In the genomic region with DNA sequence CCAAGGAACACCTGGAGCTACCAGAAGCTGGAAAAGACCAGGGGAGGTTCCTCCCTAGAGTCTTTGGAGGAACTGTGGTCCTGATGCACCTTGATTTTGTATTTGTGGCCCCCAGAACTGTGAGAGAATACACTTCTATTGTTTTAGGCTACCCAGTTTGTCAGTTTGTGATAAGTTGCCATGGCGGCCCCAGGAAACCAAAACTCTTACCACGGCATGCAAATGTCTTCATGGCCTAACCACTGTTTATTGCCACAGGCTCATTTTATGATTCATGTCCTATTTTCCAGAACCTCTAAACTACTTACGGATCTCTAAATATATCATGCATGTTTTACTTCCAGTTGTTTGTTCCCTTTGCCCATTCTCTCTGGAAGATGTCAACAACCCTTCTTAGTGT, we compare ENCODE assay signal across 30 cellular contexts.
"Had no signal": no experiment of that assay in that cellular context is flagged by ENCODE, and none has a peak within 500 bp of the region (broad histone marks: within the 10 kb centered on the region; RNA-seq: fewer than 3 reads in every experiment).

No MANE protein-coding gene starts in this region.

- H3K4me2 ChIP-seq: KMS-11, PC-9 had no signal

- H3K9ac ChIP-seq: KMS-11 had no signal

- H3K36me3 Mint-ChIP-seq: activated naive CD4-positive, alpha-beta T cell treated with anti-CD3 and anti-CD28 coated beads, Interleukin-2, amount 50 U/mL, for 24 hours; activated naive CD8-positive, alpha-beta T cell treated with anti-CD3 and anti-CD28 coated beads, Interleukin-2, amount 10 ng/mL, durations not matched to agents 7 days and 5 days; WTC11 had no signal

- ATAC-seq: activated CD4-positive, alpha-beta T cell treated with anti-CD3 and anti-CD28 coated beads for 36 hours; activated CD4-positive, CD25-positive, alpha-beta regulatory T cell treated with anti-CD3 and anti-CD28 coated beads, Interleukin-2, amount 50 U/mL, for 24 hours; activated CD8-positive, alpha-beta T cell treated with anti-CD3 and anti-CD28 coated beads, Interleukin-2, amount 10 ng/mL, durations not matched to agents 7 days and 5 days; WTC11 had no signal

- H3K27ac ChIP-seq: ascending aorta, cardiac muscle cell, KMS-11, PC-9 had no signal

- H3K4me1 Mint-ChIP-seq: activated CD4-positive, alpha-beta T cell treated with anti-CD3 and anti-CD28 coated beads for 36 hours; activated CD4-positive, alpha-beta T cell treated with anti-CD3 and anti-CD28 coated beads, Interleukin-2, amount 10 ng/mL, durations not matched to agents 7 days and 5 days; activated naive CD4-positive, alpha-beta T cell treated with anti-CD3 and anti-CD28 coated beads, Interleukin-2, amount 50 U/mL, for 24 hours; activated naive CD8-positive, alpha-beta T cell treated with anti-CD3 and anti-CD28 coated beads, Interleukin-2, amount 10 ng/mL, durations not matched to agents 7 days and 5 days; central memory CD8-positive, alpha-beta T cell had no signal

- H3K4me3 Mint-ChIP-seq: activated CD4-positive, alpha-beta T cell treated with anti-CD3 and anti-CD28 coated beads for 36 hours; activated CD4-positive, alpha-beta T cell treated with anti-CD3 and anti-CD28 coated beads, Interleukin-2, amount 10 ng/mL, durations not matched to agents 7 days and 5 days; activated CD8-positive, alpha-beta T cell treated with anti-CD3 and anti-CD28 coated beads, Interleukin-2, amount 10 ng/mL, durations not matched to agents 7 days and 5 days; activated naive CD4-positive, alpha-beta T cell treated with anti-CD3 and anti-CD28 coated beads, Interleukin-2, amount 50 U/mL, for 24 hours; activated naive CD8-positive, alpha-beta T cell treated with anti-CD3 and anti-CD28 coated beads, Interleukin-2, amount 10 ng/mL, durations not matched to agents 7 days and 5 days; activated T-cell treated with anti-CD3 and anti-CD28 coated beads, Interleukin-2, amount 50 U/mL, for 24 hours; central memory CD8-positive, alpha-beta T cell; WTC11 had no signal

- H3K4me1 ChIP-seq: ascending aorta had no signal

- H3K9me3 ChIP-seq: ascending aorta had no signal

- H3K27me3 Mint-ChIP-seq: activated CD4-positive, alpha-beta T cell treated with anti-CD3 and anti-CD28 coated beads for 36 hours; activated CD4-positive, alpha-beta T cell treated with anti-CD3 and anti-CD28 coated beads, Interleukin-2, amount 10 ng/mL, durations not matched to agents 7 days and 5 days; activated naive CD4-positive, alpha-beta T cell treated with anti-CD3 and anti-CD28 coated beads, Interleukin-2, amount 50 U/mL, for 24 hours; activated naive CD8-positive, alpha-beta T cell treated with anti-CD3 and anti-CD28 coated beads, Interleukin-2, amount 10 ng/mL, durations not matched to agents 7 days and 5 days; activated T-cell treated with anti-CD3 and anti-CD28 coated beads, Interleukin-2, amount 50 U/mL, for 24 hours; central memory CD8-positive, alpha-beta T cell had no signal

- H3K4me3 ChIP-seq: ascending aorta, cardiac muscle cell, PC-9 had no signal

- H3K27ac Mint-ChIP-seq: activated CD4-positive, alpha-beta T cell treated with anti-CD3 and anti-CD28 coated beads for 36 hours; activated CD4-positive, alpha-beta T cell treated with anti-CD3 and anti-CD28 coated beads, Interleukin-2, amount 10 ng/mL, durations not matched to agents 7 days and 5 days; activated CD8-positive, alpha-beta T cell treated with anti-CD3 and anti-CD28 coated beads, Interleukin-2, amount 10 ng/mL, durations not matched to agents 7 days and 5 days; activated naive CD4-positive, alpha-beta T cell treated with anti-CD3 and anti-CD28 coated beads, Interleukin-2, amount 50 U/mL, for 24 hours; activated naive CD8-positive, alpha-beta T cell treated with anti-CD3 and anti-CD28 coated beads, Interleukin-2, amount 10 ng/mL, durations not matched to agents 7 days and 5 days; activated T-cell treated with anti-CD3 and anti-CD28 coated beads, Interleukin-2, amount 50 U/mL, for 24 hours; activated T-helper 2 cell treated with anti-CD3 and anti-CD28 coated beads, Interferon-gamma antibody, Interleukin-2, Interleukin-4, amounts not matched to agents 10 μg/mL and 5 μg/mL and 100 μg/mL, durations not matched to agents 14 hours and 24 hours and 36 hours; WTC11 had no signal

- H3K36me3 ChIP-seq: ascending aorta, cardiac muscle cell had no signal

- H3K27me3 ChIP-seq: ascending aorta, cardiac muscle cell had no signal

- DNase-seq: activated CD4-positive, alpha-beta T cell treated with anti-CD3 and anti-CD28 coated beads for 36 hours; activated CD4-positive, alpha-beta T cell treated with anti-CD3 and anti-CD28 coated beads, Interleukin-2, amount 10 ng/mL, durations not matched to agents 7 days and 5 days; activated CD4-positive, alpha-beta T cell treated with anti-CD3 and anti-CD28 coated beads, Interleukin-2, amount 50 U/mL, for 48 hours; activated CD8-positive, alpha-beta T cell treated with anti-CD3 and anti-CD28 coated beads, Interleukin-2, amount 10 ng/mL, durations not matched to agents 7 days and 5 days; activated gamma-delta T cell; activated naive CD4-positive, alpha-beta T cell treated with Interleukin-2 at 50 U/mL for 16 hours; activated naive CD8-positive, alpha-beta T cell treated with anti-CD3 and anti-CD28 coated beads, Interleukin-2, amount 10 ng/mL, durations not matched to agents 7 days and 5 days; activated T-cell treated with anti-CD3 and anti-CD28 coated beads, Interleukin-2, amount 50 U/mL, for 24 hours; amygdala; NCI-H1092 treated with DMSO at 0.1 percent for 48 hours; NCI-H1417; NCI-H146; NCI-H187; NCI-H2029 treated with DMSO at 0.1 percent for 48 hours; NCI-H2107; NCI-H2171; NCI-H510A; NK-92 treated with Interleukin-12 subunit alpha and Interleukin-12 subunit beta, amount 100 ng/mL, for 24 hours; PC-9; Right ventricle myocardium superior; SW 1271; T-helper 1 cell had no signal
